Comparison of ENCODE assay signal across 12 cellular contexts in genomic region chr14:105748204-105748578, GRCh38.
DNase-seq lines count a peak whose midpoint lies in the region; ATAC-seq and TF ChIP-seq lines count a peak whose summit lies in the region.
"Had no signal": no experiment of that assay in that cellular context is flagged by ENCODE, and none has a peak within 500 bp of the region (broad histone marks: within the 10 kb centered on the region; RNA-seq: fewer than 3 reads in every experiment).

No MANE protein-coding gene starts in this region.

- TF ChIP-seq CTCF in body of pancreas (IDR thresholded peaks at IDR 0.05) (no peak), spleen (IDR thresholded peaks at IDR 0.05 in 8 of 11, conservative IDR thresholded peaks at IDR 0.05 in 3 of 11) (no peak), natural killer cell (IDR thresholded peaks at IDR 0.05) (no peak)

- H3K9me3 Mint-ChIP-seq in natural killer cell, result no peaks in the 10 kb centered on the region

- H3K9me3 ChIP-seq in body of pancreas (no peaks in the 10 kb centered on the region), spleen (no peaks in the 10 kb centered on the region)
- H3K9me3 ChIP-seq: colonic mucosa, sigmoid colon had no signal

- H3K27ac ChIP-seq in body of pancreas (peak overlapping the region in 1 of 4 donors; percentile 34), spleen (peak overlapping the region in 3 of 8 donors; percentile 43 to 64 (median 56))
- H3K27ac ChIP-seq: colonic mucosa, sigmoid colon had no signal

- H3K4me3 Mint-ChIP-seq in natural killer cell, result no peak overlapping the region

- ATAC-seq in body of pancreas (peak; percentile 60), HG02763 (IDR thresholded peaks at IDR 0.05; ENCODE audit: unreplicated experiment) (no peak), natural killer cell (no peak)

- TF ChIP-seq POLR2A in body of pancreas (IDR thresholded peaks at IDR 0.05) (no peak), spleen (IDR thresholded peaks at IDR 0.05) (no peak)

- no peaks in the 10 kb centered on the region for H3K4me1 ChIP-seq in body of pancreas
- peaks cover 0 to 15% (median 2%) of the 10 kb centered on the region in 6 donors for H3K4me1 ChIP-seq in spleen
- H3K4me1 ChIP-seq: colonic mucosa had no signal

- H3K36me3 Mint-ChIP-seq in natural killer cell, result no peaks in the 10 kb centered on the region

- H3K36me3 ChIP-seq in body of pancreas (replicated peaks in 1 of 2; ENCODE audit: insufficient read depth in 1 of 2, low read depth in 2 of 2) (no peaks in the 10 kb centered on the region), spleen (no peaks in the 10 kb centered on the region)
- H3K36me3 ChIP-seq: colonic mucosa, sigmoid colon had no signal

- intact Hi-C loops in body of pancreas (cut with DNase I) (no loop called here), spleen (cut with DNase I; ENCODE audit: low total_unique reads) (no loop called here), natural killer cell (cut with micrococcal nuclease) (no loop called here)

- DNase-seq in SIG-M5 treated with dmso at 0.1 percent for 504 hours (lab: John Stamatoyannopoulos, UW; ENCODE audit: unreplicated experiment) (peak; percentile 4), SIG-M5 (lab: John Stamatoyannopoulos, UW) (no peak), HK-2 (ENCODE audit: unreplicated experiment) (peak; percentile 22), body of pancreas (peak in 2 of 4 donors; percentile 25 to 52), spleen (peak; percentile 67), natural killer cell (no peak), HuH-7 (ENCODE audit: low spot score) (no peak)
- DNase-seq: activated gamma-delta T cell, colonic mucosa, Kasumi-1, sigmoid colon had no signal

- no peak overlapping the region for H3K27ac Mint-ChIP-seq in natural killer cell

- H3K27me3 Mint-ChIP-seq in natural killer cell (ENCODE audit: low read depth in 2 of 2), result no peaks in the 10 kb centered on the region

- no peak overlapping the region for H3K4me3 ChIP-seq in body of pancreas
- peak overlapping the region in 2 of 8 donors; percentile 31 to 56 for H3K4me3 ChIP-seq in spleen
- H3K4me3 ChIP-seq: colonic mucosa, sigmoid colon had no signal

- H3K4me1 Mint-ChIP-seq in natural killer cell, result no peaks in the 10 kb centered on the region

- H3K27me3 ChIP-seq in body of pancreas (no peaks in the 10 kb centered on the region), spleen (replicated peaks in 1 of 7) (no peaks in the 10 kb centered on the region)
- H3K27me3 ChIP-seq: colonic mucosa, sigmoid colon had no signal

- WGBS in body of pancreas, 2 donors, result 30 to 33% methylated on average over 3 to 5 of the region's 5 CpGs
- whole genome bisulfite sequencing in spleen, 5 donors, result 46 to 71% (median 69%) methylated on average over 2 to 5 of the region's 5 CpGs

Comparison
In these comparisons a context has a peak if more than half of its experiments do, and no peak if none do; other contexts are left out.
1. DNase-seq: peak in SIG-M5 treated with dmso at 0.1 percent for 504 hours (single experiment), HK-2 (single experiment) and spleen (single experiment); none in SIG-M5 (single experiment), natural killer cell (single experiment) and HuH-7 (single experiment).